ENCODE assay signal across 1 cellular context in the genomic region with DNA sequence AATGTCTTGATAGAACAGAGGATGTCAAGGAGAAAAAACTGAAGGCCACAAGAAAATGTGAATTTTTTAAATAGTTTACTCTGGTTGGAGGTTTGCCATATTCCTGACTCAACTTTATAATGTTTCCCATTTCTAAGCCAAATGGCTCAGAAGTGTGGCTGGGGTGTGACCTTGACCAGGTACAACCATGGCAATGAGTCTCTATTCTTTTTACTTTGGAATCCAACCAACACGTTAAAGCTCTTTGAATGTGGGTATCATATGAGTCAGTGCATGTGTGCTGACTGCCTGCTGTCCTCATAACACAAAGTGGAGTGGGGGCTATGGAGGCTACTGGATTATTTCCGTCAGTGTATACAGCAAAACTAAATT.
A peak's percentile ranks its signal among the peaks of the same experiment; 100 is the strongest.
TF ChIP-seq lines count a peak whose summit lies in the region.

No MANE protein-coding gene starts in this region.

TF ChIP-seq in HepG2, 621 proteins besides CTCF, POLR2A, EP300 and RAD21 (continued from another document):
- TF ChIP-seq CREB1 (IDR thresholded peaks at IDR 0.05) (peak; percentile 21; the same call in 1 of the 2 replicates), CREB1 (CRISPR knock-in tag; IDR thresholded peaks at IDR 0.05) (no peak), PCBP2 (optimal IDR thresholded peaks at IDR 0.05; ENCODE audit: low read depth, low read length, poor library complexity, severe bottlenecking) (no peak), HNRNPK (IDR thresholded peaks at IDR 0.05; ENCODE audit: low read depth, low read length, poor library complexity, severe bottlenecking) (no peak), MTA3 (CRISPR knock-in tag; IDR thresholded peaks at IDR 0.05) (no peak), RARA (CRISPR knock-in tag; IDR thresholded peaks at IDR 0.05) (peak; percentile 61), AGO1 (IDR thresholded peaks at IDR 0.05; ENCODE audit: low read depth, low read length, poor library complexity, severe bottlenecking) (no peak)
- TF ChIP-seq, protein P1, sequence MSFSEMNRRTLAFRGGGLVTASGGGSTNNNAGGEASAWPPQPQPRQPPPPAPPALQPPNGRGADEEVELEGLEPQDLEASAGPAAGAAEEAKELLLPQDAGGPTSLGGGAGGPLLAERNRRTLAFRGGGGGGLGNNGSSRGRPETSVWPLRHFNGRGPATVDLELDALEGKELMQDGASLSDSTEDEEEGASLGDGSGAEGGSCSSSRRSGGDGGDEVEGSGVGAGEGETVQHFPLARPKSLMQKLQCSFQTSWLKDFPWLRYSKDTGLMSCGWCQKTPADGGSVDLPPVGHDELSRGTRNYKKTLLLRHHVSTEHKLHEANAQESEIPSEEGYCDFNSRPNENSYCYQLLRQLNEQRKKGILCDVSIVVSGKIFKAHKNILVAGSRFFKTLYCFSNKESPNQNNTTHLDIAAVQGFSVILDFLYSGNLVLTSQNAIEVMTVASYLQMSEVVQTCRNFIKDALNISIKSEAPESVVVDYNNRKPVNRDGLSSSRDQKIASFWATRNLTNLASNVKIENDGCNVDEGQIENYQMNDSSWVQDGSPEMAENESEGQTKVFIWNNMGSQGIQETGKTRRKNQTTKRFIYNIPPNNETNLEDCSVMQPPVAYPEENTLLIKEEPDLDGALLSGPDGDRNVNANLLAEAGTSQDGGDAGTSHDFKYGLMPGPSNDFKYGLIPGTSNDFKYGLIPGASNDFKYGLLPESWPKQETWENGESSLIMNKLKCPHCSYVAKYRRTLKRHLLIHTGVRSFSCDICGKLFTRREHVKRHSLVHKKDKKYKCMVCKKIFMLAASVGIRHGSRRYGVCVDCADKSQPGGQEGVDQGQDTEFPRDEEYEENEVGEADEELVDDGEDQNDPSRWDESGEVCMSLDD (CRISPR knock-in tag; IDR thresholded peaks at IDR 0.05; ENCODE audit: borderline replicate concordance), result no peak
